24 cellular contexts compared by ENCODE assay signal in genomic region chr7:142562688-142563087, GRCh38.
"Had no signal": no experiment of that assay in that cellular context is flagged by ENCODE, and none has a peak within 500 bp of the region (broad histone marks: within the 10 kb centered on the region; RNA-seq: fewer than 3 reads in every experiment).

No MANE protein-coding gene starts in this region.

- H3K36me3 Mint-ChIP-seq: natural killer cell treated with Interleukin-12 subunit alpha and Interleukin-12 subunit beta and Interleukin-15 and Interleukin-18, amount 100 ng/mL, for 72 hours; stimulated activated effector memory CD8-positive, alpha-beta T cell treated with anti-CD3 and anti-CD28 coated beads, Interleukin-12 subunit alpha, Interleukin-12 subunit beta, amount 100 ng/mL, for 72 hours had no signal

- H3K79me2 ChIP-seq: parathyroid adenoma had no signal

- H3K9ac ChIP-seq: parathyroid adenoma had no signal

- H3K4me1 ChIP-seq: adrenal gland, ascending aorta, esophagus muscularis mucosa, heart left ventricle, parathyroid adenoma, tibial artery had no signal

- H3K4me3 ChIP-seq: adrenal gland, ascending aorta, esophagus muscularis mucosa, heart left ventricle, tibial artery had no signal

- ATAC-seq: activated CD4-positive, alpha-beta T cell treated with anti-CD3 and anti-CD28 coated beads for 36 hours; activated T-cell treated with anti-CD3 and anti-CD28 coated beads, Interleukin-2, amount 50 U/mL, for 72 hours; effector memory CD8-positive, alpha-beta T cell; heart left ventricle; left cardiac atrium; natural killer cell treated with Interleukin-12 subunit alpha and Interleukin-12 subunit beta and Interleukin-15 and Interleukin-18, amount 100 ng/mL, for 72 hours; right cardiac atrium; stimulated activated effector memory CD8-positive, alpha-beta T cell treated with anti-CD3 and anti-CD28 coated beads, Interleukin-12 subunit alpha, Interleukin-12 subunit beta, amount 100 ng/mL, for 72 hours; stimulated activated naive CD8-positive, alpha-beta T cell treated with anti-CD3 and anti-CD28 coated beads, Interleukin-15, amount 100 ng/mL, for 72 hours had no signal

- H3K27ac Mint-ChIP-seq: activated B cell treated with CpG ODN at 0.5 μM for 24 hours; activated CD4-positive, alpha-beta T cell treated with anti-CD3 and anti-CD28 coated beads for 36 hours; activated T-cell treated with anti-CD3 and anti-CD28 coated beads, Interleukin-2, amount 50 U/mL, for 72 hours; effector memory CD8-positive, alpha-beta T cell; natural killer cell treated with Interleukin-12 subunit alpha and Interleukin-12 subunit beta and Interleukin-15 and Interleukin-18, amount 100 ng/mL, for 72 hours; stimulated activated effector memory CD8-positive, alpha-beta T cell treated with anti-CD3 and anti-CD28 coated beads, Interleukin-12 subunit alpha, Interleukin-12 subunit beta, amount 100 ng/mL, for 72 hours; T-helper 1 cell treated with Interleukin-12 subunit alpha and Interleukin-12 subunit beta and Interleukin-4 antibody, amounts not matched to agents 30 μg/mL and 1 μg/mL, for 36 hours had no signal

- DNase-seq: activated B cell treated with CpG ODN at 0.5 μM for 24 hours; activated CD4-positive, alpha-beta T cell treated with anti-CD3 and anti-CD28 coated beads for 36 hours; activated CD4-positive, alpha-beta T cell treated with anti-CD3 and anti-CD28 coated beads, Interleukin-2, amount 50 U/mL, for 4 hours; activated effector memory CD4-positive, alpha-beta T cell treated with Interleukin-2 at 50 U/mL for 16 hours; activated naive CD4-positive, alpha-beta T cell treated with anti-CD3 and anti-CD28 coated beads for 36 hours; activated T-cell treated with anti-CD3 and anti-CD28 coated beads, Interleukin-2, amount 50 U/mL, for 72 hours; adrenal gland; central memory CD4-positive, alpha-beta T cell; effector memory CD8-positive, alpha-beta T cell; heart left ventricle; left cardiac atrium; right cardiac atrium; stimulated activated CD4-positive, alpha-beta T cell treated with anti-CD3 and anti-CD28 coated beads, Interleukin-12 subunit alpha, Interleukin-12 subunit beta, amount 100 ng/mL, for 4 hours; stimulated activated naive CD8-positive, alpha-beta T cell treated with anti-CD3 and anti-CD28 coated beads, Interleukin-15, amount 100 ng/mL, for 72 hours; T1000; tibial artery had no signal

- H3K4me1 Mint-ChIP-seq: activated B cell treated with CpG ODN at 0.5 μM for 24 hours; stimulated activated naive CD8-positive, alpha-beta T cell treated with anti-CD3 and anti-CD28 coated beads, Interleukin-15, amount 100 ng/mL, for 72 hours had no signal

- H3K27ac ChIP-seq: adrenal gland, ascending aorta, esophagus muscularis mucosa, heart left ventricle, neutrophil, parathyroid adenoma, tibial artery had no signal

- H3K27me3 Mint-ChIP-seq: activated CD4-positive, alpha-beta T cell treated with anti-CD3 and anti-CD28 coated beads for 36 hours had no signal

- H3K9me3 ChIP-seq: adrenal gland, ascending aorta, esophagus muscularis mucosa, heart left ventricle, neutrophil, tibial artery had no signal

- H3K36me3 ChIP-seq: adrenal gland, ascending aorta, esophagus muscularis mucosa, heart left ventricle, neutrophil, tibial artery had no signal

- H3K9me3 Mint-ChIP-seq: activated B cell treated with CpG ODN at 0.5 μM for 24 hours; activated naive CD4-positive, alpha-beta T cell treated with anti-CD3 and anti-CD28 coated beads for 36 hours; activated T-cell treated with anti-CD3 and anti-CD28 coated beads, Interleukin-2, amount 50 U/mL, for 72 hours; effector memory CD8-positive, alpha-beta T cell; natural killer cell treated with Interleukin-12 subunit alpha and Interleukin-12 subunit beta and Interleukin-15 and Interleukin-18, amount 100 ng/mL, for 72 hours; stimulated activated effector memory CD8-positive, alpha-beta T cell treated with anti-CD3 and anti-CD28 coated beads, Interleukin-12 subunit alpha, Interleukin-12 subunit beta, amount 100 ng/mL, for 72 hours; stimulated activated naive CD8-positive, alpha-beta T cell treated with anti-CD3 and anti-CD28 coated beads, Interleukin-15, amount 100 ng/mL, for 72 hours; T-helper 1 cell treated with Interleukin-12 subunit alpha and Interleukin-12 subunit beta and Interleukin-4 antibody, amounts not matched to agents 30 μg/mL and 1 μg/mL, for 36 hours had no signal

- H2AFZ ChIP-seq: parathyroid adenoma had no signal

- FAIRE-seq: islet of Langerhans had no signal

- H3K27me3 ChIP-seq: adrenal gland, ascending aorta, neutrophil, tibial artery had no signal

- H3K4me3 Mint-ChIP-seq: activated B cell treated with CpG ODN at 0.5 μM for 24 hours; activated CD4-positive, alpha-beta T cell treated with anti-CD3 and anti-CD28 coated beads for 36 hours; activated naive CD4-positive, alpha-beta T cell treated with anti-CD3 and anti-CD28 coated beads for 36 hours; activated T-cell treated with anti-CD3 and anti-CD28 coated beads, Interleukin-2, amount 50 U/mL, for 72 hours; effector memory CD8-positive, alpha-beta T cell; natural killer cell treated with Interleukin-12 subunit alpha and Interleukin-12 subunit beta and Interleukin-15 and Interleukin-18, amount 100 ng/mL, for 72 hours; stimulated activated effector memory CD8-positive, alpha-beta T cell treated with anti-CD3 and anti-CD28 coated beads, Interleukin-12 subunit alpha, Interleukin-12 subunit beta, amount 100 ng/mL, for 72 hours; stimulated activated naive CD8-positive, alpha-beta T cell treated with anti-CD3 and anti-CD28 coated beads, Interleukin-15, amount 100 ng/mL, for 72 hours; T-helper 1 cell treated with Interleukin-12 subunit alpha and Interleukin-12 subunit beta and Interleukin-4 antibody, amounts not matched to agents 30 μg/mL and 1 μg/mL, for 36 hours had no signal
